ENCODE assay signal across 1 cellular context in the genomic region with DNA sequence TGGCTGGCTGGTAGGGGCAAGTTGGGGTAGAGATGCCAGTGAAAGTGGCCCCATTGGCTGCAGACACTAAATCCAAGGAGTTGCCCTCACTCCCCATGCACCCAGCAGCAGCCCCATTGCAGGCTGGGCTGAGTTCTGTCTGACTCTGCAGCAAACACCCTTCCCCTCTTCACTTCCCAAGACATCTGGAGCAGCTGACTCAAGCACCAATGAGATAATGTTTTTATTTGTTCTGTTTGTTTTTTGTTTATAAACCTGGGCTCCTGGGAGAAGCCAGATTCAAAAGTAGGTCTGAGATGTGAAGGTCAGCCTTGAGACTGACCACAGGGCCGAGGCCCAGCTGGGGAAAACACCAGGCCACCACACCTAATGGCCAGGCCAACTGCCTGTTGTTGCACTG.
TF ChIP-seq lines count a peak whose summit lies in the region.

No MANE protein-coding gene starts in this region.

TF ChIP-seq in IMR-90, 13 proteins besides CTCF, POLR2A, EP300 and RAD21:
- TF ChIP-seq MAFK (IDR thresholded peaks at IDR 0.05; ENCODE audit: low read depth, low read length) = no peak
- no peak for TF ChIP-seq FOS (IDR thresholded peaks at IDR 0.05; ENCODE audit: low read depth, low read length)
- TF ChIP-seq MAZ (IDR thresholded peaks at IDR 0.05; ENCODE audit: borderline replicate concordance, low read depth, low read length) = no peak
- no peak for TF ChIP-seq BHLHE40 (IDR thresholded peaks at IDR 0.05; ENCODE audit: low read depth, low read length)
- TF ChIP-seq RFX5 (IDR thresholded peaks at IDR 0.05; ENCODE audit: low read depth, low read length) = no peak
- TF ChIP-seq CEBPB (IDR thresholded peaks at IDR 0.05; ENCODE audit: low read depth, low read length) = no peak
- no peak for TF ChIP-seq RCOR1 (IDR thresholded peaks at IDR 0.05; ENCODE audit: insufficient replicate concordance, low read length)
TF ChIP-seq in IMR-90: peak in this region for 0.
